ENCODE assay signal across 10 cellular contexts in the genomic region with DNA sequence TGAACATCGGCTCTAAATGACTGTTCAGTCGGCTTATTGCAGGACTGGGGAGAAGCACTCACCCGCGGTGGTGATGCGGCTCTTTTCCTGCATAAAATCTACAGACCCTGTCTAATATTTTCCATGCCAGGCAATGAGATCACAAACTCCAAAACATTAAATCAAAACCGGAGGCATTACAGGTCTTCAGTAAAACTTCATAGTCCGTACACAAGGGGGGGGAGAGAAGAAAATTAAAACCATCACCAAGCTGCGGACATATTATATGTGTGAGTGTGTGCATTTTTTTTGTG. TPM values are rescaled to one million over a fixed set of nuclear protein-coding genes. Genes with fewer than 3 reads are reported as not detected.
"Had no signal": no experiment of that assay in that cellular context is flagged by ENCODE, and none has a peak within 500 bp of the region (broad histone marks: within the 10 kb centered on the region; RNA-seq: fewer than 3 reads in every experiment).

No MANE protein-coding gene starts in this region.

- ATAC-seq: HCT116, HepG2 had no signal

- H3K4me3 ChIP-seq: GM23248, HAP-1 had no signal

- H3K36me3 ChIP-seq: HAP-1 had no signal

- DNase-seq: GM23248, H7, KBM-7 had no signal

- H3K27ac ChIP-seq: GM23248, HL-60, KMS-11 had no signal

- H2AFZ ChIP-seq: GM23248 had no signal

- H3K4me2 ChIP-seq: KMS-11 had no signal

- H3K9ac ChIP-seq: GM23248, KMS-11 had no signal

- H3K4me1 ChIP-seq: HAP-1 had no signal

- H3K9me3 ChIP-seq: HAP-1 had no signal

RNA-seq across cellular contexts. Expression of gene PAX1, which starts 6.3 kb away (rescaled TPM):
- total RNA-seq: GM23248, H4, H7, HepG2, HT1080 had no signal
